In the genomic region with DNA sequence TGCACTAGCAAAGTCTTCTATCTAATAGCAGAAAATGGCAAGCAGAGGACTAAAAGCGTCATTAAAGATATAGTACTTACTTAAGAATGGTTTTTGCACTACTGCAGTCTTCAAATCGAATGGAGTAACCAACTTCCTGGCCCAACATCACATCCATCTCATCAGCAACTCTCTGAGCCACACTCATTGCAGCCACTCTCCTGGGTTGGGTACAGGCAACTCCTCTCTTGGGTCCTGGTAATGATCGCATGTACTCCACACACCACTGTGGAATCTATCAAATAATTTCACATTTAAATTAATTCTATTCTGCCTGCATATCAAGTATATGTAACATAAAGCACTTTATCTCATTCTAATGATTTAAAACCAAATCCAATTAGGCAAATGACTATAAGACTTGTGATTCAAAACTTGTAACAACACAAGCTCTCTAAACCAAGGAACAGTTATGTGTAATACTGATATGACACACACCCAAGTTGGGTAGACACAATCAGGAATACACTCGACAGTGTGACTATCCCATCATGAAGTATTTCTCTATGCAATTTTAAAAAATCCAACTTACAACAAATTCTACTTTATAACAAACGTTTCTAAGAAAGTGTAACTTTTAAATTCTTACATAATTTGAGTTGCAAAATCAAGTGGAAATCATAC, we compare ENCODE assay signal across 1 cellular context.
TF ChIP-seq lines count a peak whose summit lies in the region.

No MANE protein-coding gene starts in this region.

TF ChIP-seq in SK-N-SH treated with all-trans-retinoic acid at 6 μM for 48 hours, 23 proteins besides CTCF, POLR2A, EP300 and RAD21:
- TF ChIP-seq, protein P1, sequence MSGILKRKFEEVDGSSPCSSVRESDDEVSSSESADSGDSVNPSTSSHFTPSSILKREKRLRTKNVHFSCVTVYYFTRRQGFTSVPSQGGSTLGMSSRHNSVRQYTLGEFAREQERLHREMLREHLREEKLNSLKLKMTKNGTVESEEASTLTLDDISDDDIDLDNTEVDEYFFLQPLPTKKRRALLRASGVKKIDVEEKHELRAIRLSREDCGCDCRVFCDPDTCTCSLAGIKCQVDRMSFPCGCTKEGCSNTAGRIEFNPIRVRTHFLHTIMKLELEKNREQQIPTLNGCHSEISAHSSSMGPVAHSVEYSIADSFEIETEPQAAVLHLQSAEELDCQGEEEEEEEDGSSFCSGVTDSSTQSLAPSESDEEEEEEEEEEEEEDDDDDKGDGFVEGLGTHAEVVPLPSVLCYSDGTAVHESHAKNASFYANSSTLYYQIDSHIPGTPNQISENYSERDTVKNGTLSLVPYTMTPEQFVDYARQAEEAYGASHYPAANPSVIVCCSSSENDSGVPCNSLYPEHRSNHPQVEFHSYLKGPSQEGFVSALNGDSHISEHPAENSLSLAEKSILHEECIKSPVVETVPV (CRISPR knock-in tag; IDR thresholded peaks at IDR 0.05) = no peak
- TF ChIP-seq ZNF565 (CRISPR knock-in tag; conservative IDR thresholded peaks at IDR 0.05; ENCODE audit: low read depth) (no peak), ISL1 (CRISPR knock-in tag; IDR thresholded peaks at IDR 0.05) (no peak), BACH2 (CRISPR knock-in tag; IDR thresholded peaks at IDR 0.05; ENCODE audit: borderline replicate concordance) (no peak), PPARA (CRISPR knock-in tag; IDR thresholded peaks at IDR 0.05; ENCODE audit: borderline replicate concordance) (no peak), ZNF70 (CRISPR knock-in tag; IDR thresholded peaks at IDR 0.05) (no peak), SNAI2 (CRISPR knock-in tag; IDR thresholded peaks at IDR 0.05) (no peak), OSR1 (CRISPR knock-in tag; IDR thresholded peaks at IDR 0.05) (no peak), TCF4 (CRISPR knock-in tag; IDR thresholded peaks at IDR 0.05; ENCODE audit: borderline replicate concordance) (no peak), ZNF8 (CRISPR knock-in tag; IDR thresholded peaks at IDR 0.05) (no peak), TOX (CRISPR knock-in tag; IDR thresholded peaks at IDR 0.05; ENCODE audit: borderline replicate concordance) (no peak), RARB (CRISPR knock-in tag; IDR thresholded peaks at IDR 0.05) (no peak), GLIS3 (CRISPR knock-in tag; IDR thresholded peaks at IDR 0.05) (no peak), ZFP30 (CRISPR knock-in tag; IDR thresholded peaks at IDR 0.05) (no peak), ZFP3 (CRISPR knock-in tag; IDR thresholded peaks at IDR 0.05) (no peak), ZC3H10 (CRISPR knock-in tag; IDR thresholded peaks at IDR 0.05) (no peak), CSDC2 (CRISPR knock-in tag; IDR thresholded peaks at IDR 0.05) (no peak)
- TF ChIP-seq, protein P2, sequence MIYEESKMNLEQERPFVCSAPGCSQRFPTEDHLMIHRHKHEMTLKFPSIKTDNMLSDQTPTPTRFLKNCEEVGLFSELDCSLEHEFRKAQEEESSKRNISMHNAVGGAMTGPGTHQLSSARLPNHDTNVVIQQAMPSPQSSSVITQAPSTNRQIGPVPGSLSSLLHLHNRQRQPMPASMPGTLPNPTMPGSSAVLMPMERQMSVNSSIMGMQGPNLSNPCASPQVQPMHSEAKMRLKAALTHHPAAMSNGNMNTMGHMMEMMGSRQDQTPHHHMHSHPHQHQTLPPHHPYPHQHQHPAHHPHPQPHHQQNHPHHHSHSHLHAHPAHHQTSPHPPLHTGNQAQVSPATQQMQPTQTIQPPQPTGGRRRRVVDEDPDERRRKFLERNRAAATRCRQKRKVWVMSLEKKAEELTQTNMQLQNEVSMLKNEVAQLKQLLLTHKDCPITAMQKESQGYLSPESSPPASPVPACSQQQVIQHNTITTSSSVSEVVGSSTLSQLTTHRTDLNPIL (CRISPR knock-in tag; IDR thresholded peaks at IDR 0.05; ENCODE audit: low read depth) = no peak
- TF ChIP-seq, protein P3, sequence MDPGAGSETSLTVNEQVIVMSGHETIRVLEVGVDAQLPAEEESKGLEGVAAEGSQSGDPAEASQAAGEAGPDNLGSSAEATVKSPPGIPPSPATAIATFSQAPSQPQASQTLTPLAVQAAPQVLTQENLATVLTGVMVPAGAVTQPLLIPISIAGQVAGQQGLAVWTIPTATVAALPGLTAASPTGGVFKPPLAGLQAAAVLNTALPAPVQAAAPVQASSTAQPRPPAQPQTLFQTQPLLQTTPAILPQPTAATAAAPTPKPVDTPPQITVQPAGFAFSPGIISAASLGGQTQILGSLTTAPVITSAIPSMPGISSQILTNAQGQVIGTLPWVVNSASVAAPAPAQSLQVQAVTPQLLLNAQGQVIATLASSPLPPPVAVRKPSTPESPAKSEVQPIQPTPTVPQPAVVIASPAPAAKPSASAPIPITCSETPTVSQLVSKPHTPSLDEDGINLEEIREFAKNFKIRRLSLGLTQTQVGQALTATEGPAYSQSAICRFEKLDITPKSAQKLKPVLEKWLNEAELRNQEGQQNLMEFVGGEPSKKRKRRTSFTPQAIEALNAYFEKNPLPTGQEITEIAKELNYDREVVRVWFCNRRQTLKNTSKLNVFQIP (CRISPR knock-in tag; IDR thresholded peaks at IDR 0.05; ENCODE audit: borderline replicate concordance, low read depth) = no peak
- TF ChIP-seq, protein P4, sequence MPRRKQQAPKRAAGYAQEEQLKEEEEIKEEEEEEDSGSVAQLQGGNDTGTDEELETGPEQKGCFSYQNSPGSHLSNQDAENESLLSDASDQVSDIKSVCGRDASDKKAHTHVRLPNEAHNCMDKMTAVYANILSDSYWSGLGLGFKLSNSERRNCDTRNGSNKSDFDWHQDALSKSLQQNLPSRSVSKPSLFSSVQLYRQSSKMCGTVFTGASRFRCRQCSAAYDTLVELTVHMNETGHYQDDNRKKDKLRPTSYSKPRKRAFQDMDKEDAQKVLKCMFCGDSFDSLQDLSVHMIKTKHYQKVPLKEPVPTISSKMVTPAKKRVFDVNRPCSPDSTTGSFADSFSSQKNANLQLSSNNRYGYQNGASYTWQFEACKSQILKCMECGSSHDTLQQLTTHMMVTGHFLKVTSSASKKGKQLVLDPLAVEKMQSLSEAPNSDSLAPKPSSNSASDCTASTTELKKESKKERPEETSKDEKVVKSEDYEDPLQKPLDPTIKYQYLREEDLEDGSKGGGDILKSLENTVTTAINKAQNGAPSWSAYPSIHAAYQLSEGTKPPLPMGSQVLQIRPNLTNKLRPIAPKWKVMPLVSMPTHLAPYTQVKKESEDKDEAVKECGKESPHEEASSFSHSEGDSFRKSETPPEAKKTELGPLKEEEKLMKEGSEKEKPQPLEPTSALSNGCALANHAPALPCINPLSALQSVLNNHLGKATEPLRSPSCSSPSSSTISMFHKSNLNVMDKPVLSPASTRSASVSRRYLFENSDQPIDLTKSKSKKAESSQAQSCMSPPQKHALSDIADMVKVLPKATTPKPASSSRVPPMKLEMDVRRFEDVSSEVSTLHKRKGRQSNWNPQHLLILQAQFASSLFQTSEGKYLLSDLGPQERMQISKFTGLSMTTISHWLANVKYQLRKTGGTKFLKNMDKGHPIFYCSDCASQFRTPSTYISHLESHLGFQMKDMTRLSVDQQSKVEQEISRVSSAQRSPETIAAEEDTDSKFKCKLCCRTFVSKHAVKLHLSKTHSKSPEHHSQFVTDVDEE (CRISPR knock-in tag; IDR thresholded peaks at IDR 0.05) = no peak
